ENCODE assay signal across 8 cellular contexts in the genomic region with DNA sequence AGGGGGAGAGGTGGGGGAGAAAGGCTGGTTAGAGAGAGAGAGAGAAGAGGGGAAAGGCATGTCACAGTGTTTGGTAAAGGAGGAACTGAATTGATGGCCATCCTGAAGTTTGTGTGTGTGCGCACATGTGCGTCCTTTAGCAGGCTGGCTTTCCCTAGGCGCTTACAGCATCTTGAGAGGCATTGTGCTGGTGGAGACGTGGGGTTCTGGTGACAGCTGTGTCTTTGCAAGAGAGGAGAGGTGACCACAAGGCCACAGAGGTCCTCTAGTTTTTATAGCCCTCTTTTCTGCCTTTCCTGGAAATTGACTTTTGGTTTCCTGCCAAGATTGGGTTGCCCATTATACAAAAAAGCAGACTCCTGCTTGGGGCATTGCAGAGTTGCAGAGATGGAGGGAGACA.
DNase-seq lines count a peak whose midpoint lies in the region; ATAC-seq, FAIRE-seq and TF ChIP-seq lines count a peak whose summit lies in the region.

No MANE protein-coding gene starts in this region.

- no peak for FAIRE-seq in GM19239 (lab: Jason Lieb, UNC)

- peaks cover 14% of the 10 kb centered on the region for H3K9me3 ChIP-seq in iPS-20b (ENCODE audit: insufficient read depth, low read depth, low read length)
- H3K9me3 ChIP-seq in stomach = peaks cover 5 to 16% (median 12%) of the 10 kb centered on the region in 4 donors

- H3K4me1 ChIP-seq in iPS-20b (ENCODE audit: insufficient read depth, low read length) (peaks cover 5% of the 10 kb centered on the region; the same call in 1 of the 2 replicates), stomach (peaks cover 0 to 16% (median 6%) of the 10 kb centered on the region in 4 donors)

- no peak overlapping the region for H3K9ac ChIP-seq in iPS-20b (ENCODE audit: low read depth, low read length)

- no peak for TF ChIP-seq CTCF in stomach (IDR thresholded peaks at IDR 0.05)

- TF ChIP-seq EP300 in stomach (IDR thresholded peaks at IDR 0.05) = no peak

- peak overlapping the region; percentile 72; the same call in 1 of the 2 replicates for H3K4me3 ChIP-seq in iPS-20b (ENCODE audit: low read length)
- peak overlapping the region; percentile 29 to 32 (median 31) for H3K4me3 ChIP-seq in stomach

- peaks cover 52% of the 10 kb centered on the region for H3K4me1 Mint-ChIP-seq in activated CD4-positive, alpha-beta memory T cell treated with anti-CD3 and anti-CD28 coated beads, Interleukin-2, amount 10 ng/mL, durations not matched to agents 7 days and 5 days

- H3K4me3 Mint-ChIP-seq in activated CD4-positive, alpha-beta memory T cell treated with anti-CD3 and anti-CD28 coated beads, Interleukin-2, amount 10 ng/mL, durations not matched to agents 7 days and 5 days = peak overlapping the region; percentile 89

- no peaks in the 10 kb centered on the region for H3K27me3 Mint-ChIP-seq in activated CD4-positive, alpha-beta memory T cell treated with anti-CD3 and anti-CD28 coated beads, Interleukin-2, amount 10 ng/mL, durations not matched to agents 7 days and 5 days

- intact Hi-C loops in stomach (cut with DNase I; ENCODE audit: low total_unique reads) = no loop called here

- H3K27ac Mint-ChIP-seq in activated CD4-positive, alpha-beta memory T cell treated with anti-CD3 and anti-CD28 coated beads, Interleukin-2, amount 10 ng/mL, durations not matched to agents 7 days and 5 days = peak overlapping the region; percentile 98

- peaks cover 60% of the 10 kb centered on the region for H3K36me3 Mint-ChIP-seq in activated CD4-positive, alpha-beta memory T cell treated with anti-CD3 and anti-CD28 coated beads, Interleukin-2, amount 10 ng/mL, durations not matched to agents 7 days and 5 days (ENCODE audit: low read depth)

- H3K27ac ChIP-seq in iPS-20b (ENCODE audit: low read length) = no peak overlapping the region
- peak overlapping the region in 2 of 5 donors; percentile 27 to 33 for H3K27ac ChIP-seq in stomach

- DNase-seq in activated CD8-positive, alpha-beta memory T cell treated with anti-CD3 and anti-CD28 coated beads for 24 hours = peak; percentile 82
- no peak for DNase-seq in activated CD8-positive, alpha-beta memory T cell treated with anti-CD3 and anti-CD28 coated beads, Interleukin-2, amount 50 U/mL, for 4 hours
- DNase-seq in activated CD4-positive, alpha-beta memory T cell treated with anti-CD3 and anti-CD28 coated beads, Interleukin-2, amount 10 ng/mL, durations not matched to agents 7 days and 5 days = peak; percentile 53
- DNase-seq in stomach (no peak), GM19239 (ENCODE audit: insufficient read length, low spot score) (no peak)

- ATAC-seq in GM18870 (IDR thresholded peaks at IDR 0.05; ENCODE audit: unreplicated experiment) (no peak), GM18498 (IDR thresholded peaks at IDR 0.05; ENCODE audit: unreplicated experiment) (no peak)

- POLR2A ChIA-PET in activated CD4-positive, alpha-beta memory T cell treated with anti-CD3 and anti-CD28 coated beads, Interleukin-2, amount 10 ng/mL, durations not matched to agents 7 days and 5 days (lab: Charles Lee) = interaction anchor here (0.8 to 4.0 kb wide), 17 partner anchors 9 to 1815 kb away, joined by 3 to 23 read pairs (median 5); no protein-coding TSS in a partner anchor

- H3K27me3 ChIP-seq in iPS-20b (ENCODE audit: insufficient read depth, low read length) (peaks cover 36% of the 10 kb centered on the region), stomach (peaks cover 0 to 41% (median 5%) of the 10 kb centered on the region in 3 donors)

- H3K36me3 ChIP-seq in iPS-20b (ENCODE audit: insufficient read depth, low read depth, low read length) (no peaks in the 10 kb centered on the region), stomach (no peaks in the 10 kb centered on the region)

- 67 to 82% (median 70%) methylated on average over 4 of the region's 4 CpGs for WGBS in stomach, 5 donors

- no peak for TF ChIP-seq POLR2A in stomach (IDR thresholded peaks at IDR 0.05)

- H3K9me3 Mint-ChIP-seq in activated CD4-positive, alpha-beta memory T cell treated with anti-CD3 and anti-CD28 coated beads, Interleukin-2, amount 10 ng/mL, durations not matched to agents 7 days and 5 days = peaks cover 29% of the 10 kb centered on the region

- CTCF ChIA-PET in activated CD4-positive, alpha-beta memory T cell treated with anti-CD3 and anti-CD28 coated beads, Interleukin-2, amount 10 ng/mL, durations not matched to agents 7 days and 5 days (lab: Charles Lee) = interaction anchor here (1.1 to 2.6 kb wide), 5 partner anchors 15 to 519 kb away, joined by 3 to 12 read pairs (median 6); no protein-coding TSS in a partner anchor

Comparison
In these comparisons a context has a peak if more than half of its experiments do, and no peak if none do; other contexts are left out.
1. DNase-seq: peak in activated CD8-positive, alpha-beta memory T cell treated with anti-CD3 and anti-CD28 coated beads for 24 hours (single experiment) and activated CD4-positive, alpha-beta memory T cell treated with anti-CD3 and anti-CD28 coated beads, Interleukin-2, amount 10 ng/mL, durations not matched to agents 7 days and 5 days (single experiment); none in activated CD8-positive, alpha-beta memory T cell treated with anti-CD3 and anti-CD28 coated beads, Interleukin-2, amount 50 U/mL, for 4 hours (single experiment), stomach (single experiment) and GM19239 (single experiment).